Comparison of ENCODE assay signal across 21 cellular contexts in genomic region chr2:29047083-29047840, GRCh38. TPM values are rescaled to one million over a fixed set of nuclear protein-coding genes. Genes with fewer than 3 reads are reported as not detected.
DNase-seq lines count a peak whose midpoint lies in the region.
"Had no signal": no experiment of that assay in that cellular context is flagged by ENCODE, and none has a peak within 500 bp of the region (broad histone marks: within the 10 kb centered on the region; RNA-seq: fewer than 3 reads in every experiment).

No MANE protein-coding gene starts in this region.

- H4K20me1 ChIP-seq in Karpas-422 (ENCODE audit: insufficient read depth, low read depth, low read length) = 0 out of 2 replicates have a peak, but pooled peaks cover 4% of the 10 kb centered on the region

- H3K9me2 ChIP-seq in Karpas-422 (replicated peaks; ENCODE audit: insufficient read depth, low read length) = no peaks in the 10 kb centered on the region

- peak overlapping the region in 4 of 6 donors; percentile 8 to 71 (median 42) for H3K27ac Mint-ChIP-seq in immature natural killer cell
- H3K27ac Mint-ChIP-seq: CD4-positive, alpha-beta memory T cell; HFFc6 had no signal

- no peaks in the 10 kb centered on the region for H3K9me3 Mint-ChIP-seq in immature natural killer cell
- H3K9me3 Mint-ChIP-seq: HFFc6 had no signal

- H3K36me3 ChIP-seq in effector memory CD4-positive, alpha-beta T cell (ENCODE audit: control insufficient read depth, insufficient read depth, low read length) = no peaks in the 10 kb centered on the region
- no peaks in the 10 kb centered on the region for H3K36me3 ChIP-seq in Karpas-422 (ENCODE audit: insufficient read depth, low read length)

- no peak overlapping the region for H2AFZ ChIP-seq in Karpas-422 (ENCODE audit: low read length)

- H3K9me3 ChIP-seq in effector memory CD4-positive, alpha-beta T cell (ENCODE audit: control insufficient read depth, low read length) = no peaks in the 10 kb centered on the region
- no peaks in the 10 kb centered on the region for H3K9me3 ChIP-seq in Karpas-422 (ENCODE audit: low read length)

- no peaks in the 10 kb centered on the region for H3K27me3 ChIP-seq in effector memory CD4-positive, alpha-beta T cell (replicated peaks; ENCODE audit: control insufficient read depth, insufficient read depth, low read length, poor library complexity, severe bottlenecking)
- H3K27me3 ChIP-seq in Karpas-422 (ENCODE audit: low read length) = no peaks in the 10 kb centered on the region

- H3K36me3 Mint-ChIP-seq in immature natural killer cell = peaks cover 21 to 50% (median 40%) of the 10 kb centered on the region in 3 donors

- no peak overlapping the region for H3K4me3 ChIP-seq in Jurkat, Clone E6-1 (ENCODE audit: low read length)
- H3K4me3 ChIP-seq in effector memory CD4-positive, alpha-beta T cell (ENCODE audit: insufficient read depth, low read depth, low read length, poor library complexity, severe bottlenecking) = no peak overlapping the region
- H3K4me3 ChIP-seq in Karpas-422 (ENCODE audit: low read length) = no peak overlapping the region

- no peak overlapping the region for H3K4me3 Mint-ChIP-seq in immature natural killer cell
- H3K4me3 Mint-ChIP-seq: CD4-positive, alpha-beta memory T cell; HFFc6 had no signal

- H3K4me1 Mint-ChIP-seq in immature natural killer cell = peaks cover 1 to 5% of the 10 kb centered on the region in 2 donors

- no peak overlapping the region for H3K27ac ChIP-seq in effector memory CD4-positive, alpha-beta T cell (ENCODE audit: insufficient read depth, low read length, poor library complexity, severe bottlenecking)
- H3K27ac ChIP-seq in Karpas-422 (ENCODE audit: low read length) = no peak overlapping the region
- H3K27ac ChIP-seq: 22Rv1 had no signal

- H3K4me2 ChIP-seq in Karpas-422 (ENCODE audit: low read depth, low read length, poor library complexity, severe bottlenecking) = no peak overlapping the region

- H3K9ac ChIP-seq in Karpas-422 (ENCODE audit: low read length) = no peak overlapping the region

- H3K4me1 ChIP-seq in effector memory CD4-positive, alpha-beta T cell (ENCODE audit: control insufficient read depth, insufficient read depth, low read length, poor library complexity, severe bottlenecking) = no peaks in the 10 kb centered on the region
- no peaks in the 10 kb centered on the region for H3K4me1 ChIP-seq in Karpas-422 (ENCODE audit: low read length)

- H3K79me2 ChIP-seq in Karpas-422 (ENCODE audit: low read length) = no peaks in the 10 kb centered on the region

- DNase-seq in DMS53 (lab: John Stamatoyannopoulos, UW) (peak; percentile 7), DMS53 treated with DMSO at 0.1 percent for 48 hours (lab: John Stamatoyannopoulos, UW; ENCODE audit: unreplicated experiment) (no peak), NCI-H510A treated with DMSO at 0.1 percent for 48 hours (lab: John Stamatoyannopoulos, UW) (peak; percentile 33), immature natural killer cell (no peak), GM19240 (ENCODE audit: insufficient read length, low spot score) (no peak), Karpas-422 (no peak)
- DNase-seq in Jurkat, Clone E6-1 (ENCODE audit: low read depth, low spot score) = peak; percentile 39
- no peak for DNase-seq in effector memory CD4-positive, alpha-beta T cell
- DNase-seq: CD4-positive, alpha-beta memory T cell; EL; HFFc6; MV-4-11; NCI-H1694; NCI-H2107; NCI-H446; SHP77 treated with DMSO at 0.1 percent for 48 hours; T-helper 1 cell had no signal

- H3K27me3 Mint-ChIP-seq in immature natural killer cell (ENCODE audit: low read depth in 3 of 3) = peaks cover 0 to 3% (median 2%) of the 10 kb centered on the region in 3 donors
- H3K27me3 Mint-ChIP-seq: CD4-positive, alpha-beta memory T cell had no signal

RNA-seq across cellular contexts. Expression of gene PCARE, which starts 27.1 kb away (rescaled TPM):
- not detected for polyA plus RNA-seq in Jurkat, Clone E6-1 (2012; ENCODE audit: insufficient read depth, insufficient read length)
- polyA plus RNA-seq in immature natural killer cell = not detected
- not detected in 2 replicates for total RNA-seq in Karpas-422 (2014; rRNA removed; shearing (Covaris generic); ENCODE audit: low replicate concordance)
- total RNA-seq: CD4-positive, alpha-beta memory T cell; HFFc6; OCI-LY7; RPMI7951 had no signal
- polyA plus RNA-seq: BJ; CD4-positive, alpha-beta memory T cell had no signal

Comparison
In these comparisons a context has a peak if more than half of its experiments do, and no peak if none do; other contexts are left out.
1. DNase-seq: peak in DMS53 (single experiment), Jurkat, Clone E6-1 (single experiment) and NCI-H510A treated with DMSO at 0.1 percent for 48 hours (single experiment); none in DMS53 treated with DMSO at 0.1 percent for 48 hours (single experiment), immature natural killer cell (0 of 3), GM19240 (single experiment), effector memory CD4-positive, alpha-beta T cell (0 of 3) and Karpas-422 (single experiment).